Comparison of ENCODE assay signal across 2 cellular contexts in the genomic region with DNA sequence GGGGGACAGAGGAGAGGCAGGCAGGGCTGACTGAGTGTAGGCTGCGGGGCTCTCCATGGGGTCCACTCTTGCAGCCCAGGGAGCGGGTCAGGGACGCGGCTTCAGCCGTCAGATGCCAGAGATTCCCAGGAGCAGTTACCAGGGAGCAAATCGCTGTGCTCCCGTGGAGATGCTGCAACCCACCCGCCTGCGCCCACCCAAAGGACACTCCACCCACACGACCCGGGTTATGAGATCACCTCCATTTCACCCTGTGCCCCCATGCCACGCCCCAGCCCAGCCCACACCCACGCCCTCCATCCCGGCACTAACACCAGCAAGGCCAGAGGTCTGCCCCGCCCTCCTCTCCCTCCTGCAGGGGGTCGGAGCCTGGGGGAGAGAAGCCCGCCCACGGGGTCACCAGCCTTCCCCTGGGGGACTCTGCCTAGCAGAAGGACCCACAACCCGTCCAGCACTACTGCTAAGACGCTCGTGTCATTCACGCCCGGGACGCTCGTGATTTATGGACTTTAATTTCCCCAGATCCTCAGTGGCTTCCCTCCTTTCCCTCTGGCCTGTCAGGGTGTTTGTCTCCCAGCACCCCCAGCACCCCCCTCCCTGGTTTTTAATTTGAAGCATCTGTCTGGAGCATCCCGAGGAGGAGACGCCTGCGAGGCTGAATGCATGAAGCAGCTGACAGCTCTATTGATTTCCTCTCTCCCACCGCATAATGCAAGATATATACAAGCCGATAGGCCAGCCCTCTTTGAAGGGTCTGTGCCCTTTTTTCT.
TF ChIP-seq lines count a peak whose summit lies in the region.

No MANE protein-coding gene starts in this region.

TF ChIP-seq in IMR-90, 13 proteins besides CTCF, POLR2A, EP300 and RAD21:
- TF ChIP-seq SMC3 (IDR thresholded peaks at IDR 0.05; ENCODE audit: low read depth, low read length) (no peak), FOS (IDR thresholded peaks at IDR 0.05; ENCODE audit: low read depth, low read length) (no peak), RFX5 (IDR thresholded peaks at IDR 0.05; ENCODE audit: low read depth, low read length) (no peak), USF2 (IDR thresholded peaks at IDR 0.05; ENCODE audit: low read depth, low read length) (no peak), MAFK (IDR thresholded peaks at IDR 0.05; ENCODE audit: low read depth, low read length) (no peak), CEBPB (IDR thresholded peaks at IDR 0.05; ENCODE audit: low read depth, low read length) (no peak), MAZ (IDR thresholded peaks at IDR 0.05; ENCODE audit: borderline replicate concordance, low read depth, low read length) (no peak), NFE2L2 (IDR thresholded peaks at IDR 0.05; ENCODE audit: low read depth, low read length) (no peak), RCOR1 (IDR thresholded peaks at IDR 0.05; ENCODE audit: insufficient replicate concordance, low read length) (no peak), CHD1 (IDR thresholded peaks at IDR 0.05; ENCODE audit: low read depth, low read length) (no peak), MXI1 (IDR thresholded peaks at IDR 0.05; ENCODE audit: borderline replicate concordance, low read depth, low read length) (no peak), BHLHE40 (IDR thresholded peaks at IDR 0.05; ENCODE audit: low read depth, low read length) (no peak)
- TF ChIP-seq, protein P1, sequence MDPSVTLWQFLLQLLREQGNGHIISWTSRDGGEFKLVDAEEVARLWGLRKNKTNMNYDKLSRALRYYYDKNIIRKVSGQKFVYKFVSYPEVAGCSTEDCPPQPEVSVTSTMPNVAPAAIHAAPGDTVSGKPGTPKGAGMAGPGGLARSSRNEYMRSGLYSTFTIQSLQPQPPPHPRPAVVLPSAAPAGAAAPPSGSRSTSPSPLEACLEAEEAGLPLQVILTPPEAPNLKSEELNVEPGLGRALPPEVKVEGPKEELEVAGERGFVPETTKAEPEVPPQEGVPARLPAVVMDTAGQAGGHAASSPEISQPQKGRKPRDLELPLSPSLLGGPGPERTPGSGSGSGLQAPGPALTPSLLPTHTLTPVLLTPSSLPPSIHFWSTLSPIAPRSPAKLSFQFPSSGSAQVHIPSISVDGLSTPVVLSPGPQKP (IDR thresholded peaks at IDR 0.05; ENCODE audit: borderline replicate concordance, low read depth, low read length), result no peak

TF ChIP-seq in neural cell, 6 proteins besides CTCF, POLR2A, EP300 and RAD21:
- TF ChIP-seq POLR2AphosphoS5 (IDR thresholded peaks at IDR 0.05) (no peak), REST (IDR thresholded peaks at IDR 0.05; ENCODE audit: borderline replicate concordance) (no peak), TAF1 (IDR thresholded peaks at IDR 0.05; ENCODE audit: low read depth) (no peak), SMC3 (conservative IDR thresholded peaks at IDR 0.05; ENCODE audit: poor library complexity) (no peak), EZH2 (IDR thresholded peaks at IDR 0.05; ENCODE audit: borderline replicate concordance, insufficient read depth, low read length, poor library complexity, severe bottlenecking) (no peak), MXI1 (conservative IDR thresholded peaks at IDR 0.05; ENCODE audit: poor library complexity, severe bottlenecking) (no peak)
TF ChIP-seq in neural cell: peak in this region for 0.
